24 cellular contexts compared by ENCODE assay signal in the genomic region with DNA sequence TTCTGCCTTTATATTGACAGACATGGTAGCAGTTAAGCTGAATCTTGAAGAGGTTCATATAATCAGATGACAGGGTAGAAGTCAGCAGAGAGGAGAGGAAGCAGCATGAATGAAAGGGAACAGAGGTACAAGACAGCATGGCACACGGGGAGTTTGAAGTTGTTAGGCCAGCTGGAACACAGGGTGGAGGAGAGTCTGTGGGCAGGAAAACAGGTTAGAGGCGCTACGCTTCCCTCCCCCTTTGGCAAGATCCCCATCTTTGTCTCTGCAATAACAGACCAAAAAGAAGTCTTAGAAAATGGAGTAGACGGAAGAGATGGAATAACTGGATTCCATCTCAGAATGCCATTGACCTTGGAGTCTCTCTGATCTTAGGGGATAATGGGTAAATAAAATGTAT.
DNase-seq lines count a peak whose midpoint lies in the region; ATAC-seq and TF ChIP-seq lines count a peak whose summit lies in the region.
"Had no signal": no experiment of that assay in that cellular context is flagged by ENCODE, and none has a peak within 500 bp of the region (broad histone marks: within the 10 kb centered on the region; RNA-seq: fewer than 3 reads in every experiment).

No MANE protein-coding gene starts in this region.

- no peak for ATAC-seq in stimulated activated naive CD8-positive, alpha-beta T cell treated with anti-CD3 and anti-CD28 coated beads, Interleukin-15, Interleukin-2, amounts not matched to agents 100 U/mL and 50 U/mL, for 24 hours
- ATAC-seq in GM19324 (IDR thresholded peaks at IDR 0.05; ENCODE audit: low FRiP score, unreplicated experiment): no peak
- ATAC-seq: activated CD8-positive, alpha-beta memory T cell treated with anti-CD3 and anti-CD28 coated beads, Interleukin-2, amount 10 ng/mL, durations not matched to agents 7 days and 5 days; effector memory CD8-positive, alpha-beta T cell; lower lobe of right lung; mucosa of descending colon; natural killer cell treated with Interleukin-12 subunit alpha and Interleukin-12 subunit beta and Interleukin-15 and Interleukin-18, amount 100 ng/mL, for 72 hours; WTC11 had no signal

- DNase-seq in DMS153 (lab: John Stamatoyannopoulos, UW) (peak; percentile 42), NCI-H1092 treated with DMSO at 0.1 percent for 48 hours (lab: John Stamatoyannopoulos, UW) (peak; percentile 87), NCI-H345 treated with DMSO at 0.1 percent for 48 hours (lab: John Stamatoyannopoulos, UW; ENCODE audit: unreplicated experiment) (peak; percentile 39), nephron progenitor cell (no peak), NOMO-1 (lab: John Stamatoyannopoulos, UW; ENCODE audit: unreplicated experiment in 2 of 2) (no peak)
- DNase-seq in T-helper 2 cell treated with Interferon-gamma antibody and Interleukin-4, amounts not matched to agents 5 μg/mL and 100 μg/mL, for 36 hours (ENCODE audit: low spot score): no peak
- DNase-seq in stimulated activated naive CD8-positive, alpha-beta T cell treated with anti-CD3 and anti-CD28 coated beads, Interleukin-15, Interleukin-2, amounts not matched to agents 100 U/mL and 50 U/mL, for 24 hours: no peak
- DNase-seq: activated CD8-positive, alpha-beta memory T cell treated with anti-CD3 and anti-CD28 coated beads, Interleukin-2, amount 10 ng/mL, durations not matched to agents 7 days and 5 days; activated naive CD4-positive, alpha-beta T cell; activated T-cell treated with anti-CD3 and anti-CD28 coated beads, Interleukin-2, amount 50 U/mL, for 48 hours; brain microvascular endothelial cell; colonic mucosa; COR-L47; effector memory CD8-positive, alpha-beta T cell; EL; head of caudate nucleus; lower lobe of right lung; mucosa of descending colon; NCI-H526 treated with DMSO at 0.1 percent for 48 hours; ovary; SW 1271 had no signal

- H3K36me3 Mint-ChIP-seq in nephron progenitor cell (ENCODE audit: low read depth): peaks cover 52% of the 10 kb centered on the region
- H3K36me3 Mint-ChIP-seq in T-helper 2 cell treated with Interferon-gamma antibody and Interleukin-4, amounts not matched to agents 5 μg/mL and 100 μg/mL, for 36 hours (ENCODE audit: low read depth): peaks cover 40% of the 10 kb centered on the region

- H3K9me3 Mint-ChIP-seq in nephron progenitor cell: no peaks in the 10 kb centered on the region
- H3K9me3 Mint-ChIP-seq in T-helper 2 cell treated with Interferon-gamma antibody and Interleukin-4, amounts not matched to agents 5 μg/mL and 100 μg/mL, for 36 hours: no peaks in the 10 kb centered on the region
- H3K9me3 Mint-ChIP-seq: effector memory CD8-positive, alpha-beta T cell; natural killer cell treated with Interleukin-12 subunit alpha and Interleukin-12 subunit beta and Interleukin-15 and Interleukin-18, amount 100 ng/mL, for 72 hours; WTC11 had no signal

- no peak for TF ChIP-seq CTCF in nephron progenitor cell (IDR thresholded peaks at IDR 0.05)

- H3K27me3 Mint-ChIP-seq in nephron progenitor cell (ENCODE audit: low read depth, poor library complexity): no peaks in the 10 kb centered on the region
- H3K27me3 Mint-ChIP-seq in T-helper 2 cell treated with Interferon-gamma antibody and Interleukin-4, amounts not matched to agents 5 μg/mL and 100 μg/mL, for 36 hours (ENCODE audit: low read depth): no peaks in the 10 kb centered on the region
- H3K27me3 Mint-ChIP-seq: activated CD8-positive, alpha-beta memory T cell treated with anti-CD3 and anti-CD28 coated beads, Interleukin-2, amount 10 ng/mL, durations not matched to agents 7 days and 5 days; effector memory CD8-positive, alpha-beta T cell; natural killer cell treated with Interleukin-12 subunit alpha and Interleukin-12 subunit beta and Interleukin-15 and Interleukin-18, amount 100 ng/mL, for 72 hours had no signal

- H3K27ac Mint-ChIP-seq in nephron progenitor cell: peak overlapping the region; percentile 15
- H3K27ac Mint-ChIP-seq in T-helper 2 cell treated with Interferon-gamma antibody and Interleukin-4, amounts not matched to agents 5 μg/mL and 100 μg/mL, for 36 hours: no peak overlapping the region
- H3K27ac Mint-ChIP-seq: effector memory CD8-positive, alpha-beta T cell; WTC11 had no signal

- H3K4me1 Mint-ChIP-seq in nephron progenitor cell: no peaks in the 10 kb centered on the region
- H3K4me1 Mint-ChIP-seq in T-helper 2 cell treated with Interferon-gamma antibody and Interleukin-4, amounts not matched to agents 5 μg/mL and 100 μg/mL, for 36 hours (ENCODE audit: low read depth): peaks cover 4% of the 10 kb centered on the region
- H3K4me1 Mint-ChIP-seq: WTC11 had no signal

- H3K4me3 Mint-ChIP-seq in nephron progenitor cell: no peak overlapping the region
- H3K4me3 Mint-ChIP-seq in T-helper 2 cell treated with Interferon-gamma antibody and Interleukin-4, amounts not matched to agents 5 μg/mL and 100 μg/mL, for 36 hours: no peak overlapping the region
- H3K4me3 Mint-ChIP-seq: activated CD8-positive, alpha-beta memory T cell treated with anti-CD3 and anti-CD28 coated beads, Interleukin-2, amount 10 ng/mL, durations not matched to agents 7 days and 5 days; effector memory CD8-positive, alpha-beta T cell; natural killer cell treated with Interleukin-12 subunit alpha and Interleukin-12 subunit beta and Interleukin-15 and Interleukin-18, amount 100 ng/mL, for 72 hours; WTC11 had no signal

Comparison
In these comparisons a context has a peak if more than half of its experiments do, and no peak if none do; other contexts are left out.
1. DNase-seq: peak in DMS153 (single experiment), NCI-H1092 treated with DMSO at 0.1 percent for 48 hours (single experiment) and NCI-H345 treated with DMSO at 0.1 percent for 48 hours (single experiment); none in nephron progenitor cell (single experiment), T-helper 2 cell treated with Interferon-gamma antibody and Interleukin-4, amounts not matched to agents 5 μg/mL and 100 μg/mL, for 36 hours (single experiment), stimulated activated naive CD8-positive, alpha-beta T cell treated with anti-CD3 and anti-CD28 coated beads, Interleukin-15, Interleukin-2, amounts not matched to agents 100 U/mL and 50 U/mL, for 24 hours (single experiment) and NOMO-1 (0 of 2).